Comparison of ENCODE assay signal across 17 cellular contexts in genomic region chr11:119520400-119520799, GRCh38.
DNase-seq lines count a peak whose midpoint lies in the region; ATAC-seq and TF ChIP-seq lines count a peak whose summit lies in the region.
"Had no signal": no experiment of that assay in that cellular context is flagged by ENCODE, and none has a peak within 500 bp of the region (broad histone marks: within the 10 kb centered on the region; RNA-seq: fewer than 3 reads in every experiment).

No MANE protein-coding gene starts in this region.

- DNase-seq in NCI-H1417 (lab: John Stamatoyannopoulos, UW): peak; percentile 14 to 75 (median 49)
- no peak for DNase-seq in NCI-H1417 treated with DMSO at 0.1 percent for 48 hours (lab: John Stamatoyannopoulos, UW)
- DNase-seq in NCI-H1105 (lab: John Stamatoyannopoulos, UW): peak; percentile 19
- DNase-seq in chondrocyte (ENCODE audit: low spot score): peak; percentile 30
- peak; percentile 10 for DNase-seq in osteoblast (ENCODE audit: insufficient read length, low spot score, missing footprints)
- no peak for DNase-seq in left lobe of liver (ENCODE audit: low spot score)
- no peak for DNase-seq in upper lobe of left lung
- no peak for DNase-seq in Caco-2
- DNase-seq: BE2C; CD4-positive, CD25-positive, alpha-beta regulatory T cell; HCEC 1CT; NCI-H1694 treated with DMSO at 0.1 percent for 48 hours; NCI-H2171; NCI-H446 treated with DMSO at 0.1 percent for 48 hours; SHP77 had no signal

- no peak overlapping the region for H3K27ac ChIP-seq in osteoblast (ENCODE audit: low read depth, low read length)
- H3K27ac ChIP-seq in upper lobe of left lung: no peak overlapping the region
- H3K27ac ChIP-seq: SK-N-MC had no signal

- H3K4me3 Mint-ChIP-seq in chondrocyte (ENCODE audit: unreplicated experiment) (no peak overlapping the region), Caco-2 (ENCODE audit: unreplicated experiment) (no peak overlapping the region)
- H3K4me3 Mint-ChIP-seq: CD4-positive, CD25-positive, alpha-beta regulatory T cell had no signal

- WGBS in upper lobe of left lung, 2 donors: 60 to 87% methylated on average over 1 of the region's 1 CpG

- H3K4me1 Mint-ChIP-seq in chondrocyte (ENCODE audit: low read depth) (no peaks in the 10 kb centered on the region), Caco-2 (ENCODE audit: low read depth, unreplicated experiment) (no peaks in the 10 kb centered on the region)
- H3K4me1 Mint-ChIP-seq: CD4-positive, CD25-positive, alpha-beta regulatory T cell had no signal

- H4K20me1 ChIP-seq in osteoblast (ENCODE audit: insufficient read depth, low read length): no peaks in the 10 kb centered on the region

- peaks cover 70% of the 10 kb centered on the region for H3K27me3 Mint-ChIP-seq in chondrocyte (ENCODE audit: low read depth)
- peaks cover 34% of the 10 kb centered on the region for H3K27me3 Mint-ChIP-seq in Caco-2 (ENCODE audit: insufficient read depth, unreplicated experiment)
- H3K27me3 Mint-ChIP-seq: CD4-positive, CD25-positive, alpha-beta regulatory T cell had no signal

- intact Hi-C loops in Caco-2 (cut with micrococcal nuclease; ENCODE audit: unreplicated experiment): no loop called here

- no peak overlapping the region for H3K4me2 ChIP-seq in osteoblast (ENCODE audit: insufficient read depth, low read length)

- no peak overlapping the region for H3K4me3 ChIP-seq in osteoblast (ENCODE audit: insufficient read depth, low read length)
- no peak overlapping the region for H3K4me3 ChIP-seq in upper lobe of left lung
- no peak overlapping the region for H3K4me3 ChIP-seq in Caco-2 (ENCODE audit: low read depth, low read length)
- H3K4me3 ChIP-seq: K562, SK-N-MC had no signal

- POLR2A ChIA-PET in Caco-2 (lab: Charles Lee): no interaction called here

- no TSS peak for BruUV-seq in Caco-2 (replicated peaks; lab: Mats Ljungman, UMichigan)

- TF ChIP-seq CTCF in chondrocyte (IDR thresholded peaks at IDR 0.05) (no peak), osteoblast (IDR thresholded peaks at IDR 0.05; ENCODE audit: extremely low read depth, low read depth, low read length) (no peak), upper lobe of left lung (IDR thresholded peaks at IDR 0.05) (no peak), Caco-2 (IDR thresholded peaks at IDR 0.05; ENCODE audit: insufficient read depth in 1 of 2, low read depth in 1 of 2, low read length in 1 of 2, severe bottlenecking in 1 of 2, unreplicated experiment in 1 of 2) (no peak)

- H3K36me3 ChIP-seq in osteoblast (ENCODE audit: insufficient read depth, low read length) (no peaks in the 10 kb centered on the region), upper lobe of left lung (no peaks in the 10 kb centered on the region), Caco-2 (ENCODE audit: control insufficient read depth, insufficient read depth, low read length) (no peaks in the 10 kb centered on the region)
- H3K36me3 ChIP-seq: BE2C had no signal

- no peak overlapping the region for H3K27ac Mint-ChIP-seq in chondrocyte (ENCODE audit: unreplicated experiment)
- H3K27ac Mint-ChIP-seq in Caco-2 (ENCODE audit: unreplicated experiment): no peak overlapping the region
- H3K27ac Mint-ChIP-seq: CD4-positive, CD25-positive, alpha-beta regulatory T cell had no signal

- no peak for TF ChIP-seq EP300 in upper lobe of left lung (IDR thresholded peaks at IDR 0.05)

- H3K9me3 Mint-ChIP-seq in chondrocyte (ENCODE audit: low read depth) (no peaks in the 10 kb centered on the region), Caco-2 (ENCODE audit: unreplicated experiment) (no peaks in the 10 kb centered on the region)

- CTCF ChIA-PET in Caco-2 (lab: Charles Lee): no interaction called here

- H3K79me2 ChIP-seq in osteoblast (ENCODE audit: insufficient read depth, low read length): no peaks in the 10 kb centered on the region

- no peak for TF ChIP-seq POLR2A in upper lobe of left lung (IDR thresholded peaks at IDR 0.05)

- no peak for ATAC-seq in left lobe of liver
- ATAC-seq in upper lobe of left lung (ENCODE audit: low FRiP score in 2 of 2): no peak
- ATAC-seq: K562 had no signal

- H3K36me3 Mint-ChIP-seq in chondrocyte (ENCODE audit: low read depth) (peaks cover 1% of the 10 kb centered on the region), Caco-2 (ENCODE audit: insufficient read depth, unreplicated experiment) (no peaks in the 10 kb centered on the region)
- H3K36me3 Mint-ChIP-seq: CD4-positive, CD25-positive, alpha-beta regulatory T cell had no signal

- H3K27me3 ChIP-seq in osteoblast (ENCODE audit: insufficient read depth, low read length): peaks cover 27% of the 10 kb centered on the region
- no peaks in the 10 kb centered on the region for H3K27me3 ChIP-seq in upper lobe of left lung
- H3K27me3 ChIP-seq in Caco-2 (replicated peaks; ENCODE audit: control insufficient read depth, insufficient read depth, low read length): no peaks in the 10 kb centered on the region
- H3K27me3 ChIP-seq: BE2C had no signal

- no peaks in the 10 kb centered on the region for H3K9me3 ChIP-seq in osteoblast (ENCODE audit: low read depth, low read length)
- no peaks in the 10 kb centered on the region for H3K9me3 ChIP-seq in upper lobe of left lung
- no peaks in the 10 kb centered on the region for H3K9me3 ChIP-seq in Caco-2
- H3K9me3 ChIP-seq: BE2C had no signal

- no peaks in the 10 kb centered on the region for H3K4me1 ChIP-seq in osteoblast (ENCODE audit: insufficient read depth, low read length)
- no peaks in the 10 kb centered on the region for H3K4me1 ChIP-seq in upper lobe of left lung
- H3K4me1 ChIP-seq in Caco-2: no peaks in the 10 kb centered on the region
- H3K4me1 ChIP-seq: BE2C had no signal

- no peak overlapping the region for H2AFZ ChIP-seq in osteoblast (ENCODE audit: low read length)

Comparison
In these comparisons a context has a peak if more than half of its experiments do, and no peak if none do; other contexts are left out.
1. DNase-seq: peak in NCI-H1417 (3 of 3), NCI-H1105 (single experiment), chondrocyte (single experiment) and osteoblast (single experiment); none in NCI-H1417 treated with DMSO at 0.1 percent for 48 hours (single experiment), left lobe of liver (single experiment), upper lobe of left lung (0 of 2) and Caco-2 (0 of 2).